In genomic region chr2:86105969-86106945, GRCh38 we compare ENCODE assay signal across 8 cellular contexts. TPM values are rescaled to one million over a fixed set of nuclear protein-coding genes. Genes with fewer than 3 reads are reported as not detected.
A peak's percentile ranks its signal among the peaks of the same experiment; 100 is the strongest.
DNase-seq lines count a peak whose midpoint lies in the region; ATAC-seq, FAIRE-seq and TF ChIP-seq lines count a peak whose summit lies in the region.

PTCD3 (plus strand) TSS chr2:86106235; CDS start chr2:86106248, 13 bp downstream.

- H3K27ac ChIP-seq in C4-2B (peak within 1 kb of the TSS; percentile 88), HepG2 (ENCODE audit: extremely low read length, insufficient read depth, low read length) (peak within 1 kb of the TSS; percentile 81)

- intact Hi-C loops in HepG2 (cut with micrococcal nuclease; ENCODE audit: unreplicated experiment), result loop anchor here (5.0 kb wide), 3 partner anchors 36 to 336 kb away; partner anchors contain the start of genes IMMT, KDM3A and MRPL35

- TF ChIP-seq CTCF in C4-2B (conservative IDR thresholded peaks at IDR 0.05) (no peak), HepG2 (CRISPR knock-in tag; IDR thresholded peaks at IDR 0.05) (no peak)

- H2AFZ ChIP-seq in HepG2 (ENCODE audit: low read length), result peak within 1 kb of the TSS; percentile 92

- no peaks in the 10 kb centered on the region for H3K9me3 ChIP-seq in HepG2 (ENCODE audit: low read length)

- peak within 1 kb of the TSS; percentile 94 for H3K9ac ChIP-seq in HepG2 (ENCODE audit: insufficient read depth, low read depth, low read length)

- peak; percentile 79 for FAIRE-seq in HepG2 (lab: Jason Lieb, UNC)

- H3K27me3 ChIP-seq in HepG2 (ENCODE audit: control insufficient read depth in 1 of 2, insufficient read depth in 2 of 2, low read length in 2 of 2), result peaks cover 0 to 4% of the 10 kb centered on the region in 2 experiments; a peak in 2 of 5 replicates

- peaks cover 10 to 45% of the 10 kb centered on the region in 2 experiments for H3K36me3 ChIP-seq in HepG2 (replicated peaks in 1 of 2; ENCODE audit: control insufficient read depth in 1 of 2, insufficient read depth in 2 of 2, low read length in 2 of 2)

- peaks cover 16% of the 10 kb centered on the region for H4K20me1 ChIP-seq in HepG2 (ENCODE audit: insufficient read depth, low read length)

- peak; percentile 98 for DNase-seq in NCI-H82 (lab: John Stamatoyannopoulos, UW)
- DNase-seq in activated CD4-positive, alpha-beta T cell treated with anti-CD3 and anti-CD28 coated beads, Interleukin-2, amount 50 U/mL, for 48 hours, result peak; percentile 95 to 96
- DNase-seq in dermis microvascular lymphatic vessel endothelial cell (ENCODE audit: low read depth in 2 of 2), result peak; percentile 93 to 97
- DNase-seq in HepG2 (ENCODE audit: low spot score), result peak; percentile 96
- DNase-seq in stimulated activated CD4-positive, alpha-beta T cell treated with anti-CD3 and anti-CD28 coated beads, Interleukin-4, amount 100 ng/mL, for 24 hours, result peak; percentile 97

- peak within 1 kb of the TSS; percentile 88 to 96 (median 93) for H3K4me3 ChIP-seq in HepG2 (replicated peaks in 1 of 3; ENCODE audit: insufficient read depth in 1 of 3, low read depth in 2 of 3, low read length in 3 of 3)

- in situ Hi-C loops in HepG2 (cut with HindIII; ENCODE audit: extremely low pct_ligation_motif_present, low pct_unique_long_range_greater_than_20kb), result no loop called here

- ATAC-seq in GM19395 (IDR thresholded peaks at IDR 0.05; ENCODE audit: unreplicated experiment) (peak; percentile 94), HG03565 (IDR thresholded peaks at IDR 0.05; ENCODE audit: unreplicated experiment) (peak; percentile 86), HepG2 (peak; percentile 94)

- TF ChIP-seq RAD21 in HepG2 (CRISPR knock-in tag; IDR thresholded peaks at IDR 0.05), result no peak

- peak within 1 kb of the TSS; percentile 78 for H3K4me2 ChIP-seq in HepG2 (ENCODE audit: low read depth, low read length)

- TSS peak; percentile 65 for BruUV-seq in HepG2 (replicated peaks; lab: Mats Ljungman, UMichigan)

- H3K79me2 ChIP-seq in HepG2 (ENCODE audit: insufficient read depth, low read length), result peaks cover 90% of the 10 kb centered on the region

- TF ChIP-seq EP300 in HepG2 (IDR thresholded peaks at IDR 0.05; ENCODE audit: low read depth in 2 of 2, low read length in 2 of 2), result peak in 1 of 2 experiments; percentile 42; a peak in 1 of 4 replicates
- TF ChIP-seq EP300 in HepG2 (CRISPR knock-in tag; IDR thresholded peaks at IDR 0.05; ENCODE audit: borderline replicate concordance), result peak; percentile 35; the same call in 1 of the 2 replicates

- H3K4me1 ChIP-seq in HepG2 (ENCODE audit: insufficient read depth, low read length), result peaks cover 46% of the 10 kb centered on the region

- WGBS in HepG2 (ENCODE audit: low lambda C conversion rate), result under 1% methylated on average over 43 of the region's 44 CpGs

- POLR2A ChIA-PET in HepG2 (lab: Yijun Ruan, JAX), result interaction anchor here (0.7 to 2.1 kb wide), 19 partner anchors 8 to 694 kb away, joined by 3 to 21 read pairs (median 4); partner anchors contain the start of genes IMMT, KDM3A, MAT2A and MRPL35

- CTCF ChIA-PET in HepG2 (lab: Yijun Ruan, JAX; ENCODE audit: low intra/inter-chr PET ratio, low total read pairs), result no interaction called here

- TF ChIP-seq POLR2A in HepG2 (IDR thresholded peaks at IDR 0.05; ENCODE audit: insufficient read depth in 1 of 2, low read depth in 2 of 2, low read length in 2 of 2), result peak; percentile 94 to 98

TF ChIP-seq in HepG2, 621 proteins besides CTCF, POLR2A, EP300 and RAD21 (continues in another document):
- TF ChIP-seq ZBTB39 (CRISPR knock-in tag; IDR thresholded peaks at IDR 0.05), result peak; percentile 52; the same call in 1 of the 2 replicates
- no peak for TF ChIP-seq PRMT3 (CRISPR knock-in tag; IDR thresholded peaks at IDR 0.05; ENCODE audit: borderline replicate concordance, low read depth)
- TF ChIP-seq, protein P1, sequence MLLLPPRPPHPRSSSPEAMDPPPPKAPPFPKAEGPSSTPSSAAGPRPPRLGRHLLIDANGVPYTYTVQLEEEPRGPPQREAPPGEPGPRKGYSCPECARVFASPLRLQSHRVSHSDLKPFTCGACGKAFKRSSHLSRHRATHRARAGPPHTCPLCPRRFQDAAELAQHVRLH (CRISPR knock-in tag; IDR thresholded peaks at IDR 0.05; ENCODE audit: borderline replicate concordance, low read depth), result peak; percentile 74; the same call in 1 of the 2 replicates
- TF ChIP-seq DNMT3B (CRISPR knock-in tag; conservative IDR thresholded peaks at IDR 0.05), result peak; percentile 85; the same call in 1 of the 2 replicates
- TF ChIP-seq, protein P2, sequence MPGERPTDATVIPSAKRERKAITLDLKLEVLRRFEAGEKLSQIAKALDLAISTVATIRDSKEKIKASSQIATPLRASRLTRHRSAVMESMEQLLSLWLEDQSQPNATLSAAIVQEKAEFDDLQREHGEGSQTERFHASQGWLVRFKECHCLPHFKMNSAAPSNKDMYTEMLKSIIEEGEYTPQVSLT (CRISPR knock-in tag; IDR thresholded peaks at IDR 0.05; ENCODE audit: borderline replicate concordance, low read depth), result 0 out of 2 replicates have a peak, but pooled peaks have one; percentile 82
- TF ChIP-seq ZNF317 (CRISPR knock-in tag; IDR thresholded peaks at IDR 0.05), result peak; percentile 8; the same call in 1 of the 2 replicates
- TF ChIP-seq ZNF747 (CRISPR knock-in tag; IDR thresholded peaks at IDR 0.05; ENCODE audit: borderline replicate concordance), result peak; percentile 83; the same call in 1 of the 2 replicates
- TF ChIP-seq RARA (CRISPR knock-in tag; IDR thresholded peaks at IDR 0.05), result peak; percentile 44; the same call in 1 of the 2 replicates
- 0 out of 2 replicates have a peak, but pooled peaks have one; percentile 75 for TF ChIP-seq ZC3H13 (CRISPR knock-in tag; IDR thresholded peaks at IDR 0.05)
- TF ChIP-seq ZNF362 (CRISPR knock-in tag; IDR thresholded peaks at IDR 0.05; ENCODE audit: borderline replicate concordance), result peak; percentile 22; the same call in 1 of the 2 replicates

RNA-seq across cellular contexts. Expression of gene PTCD3, which starts in this region (rescaled TPM):
- 37.1 and 43.7 TPM in 2 replicates for total RNA-seq in dermis microvascular lymphatic vessel endothelial cell
- total RNA-seq in HepG2 (2016; rRNA removed; fragmentation: Illumina TruSeq; extraction: Trizol), result 309 and 342 TPM in 2 replicates
- total RNA-seq in HepG2 (2016; cell fraction: cytosol; rRNA removed; fragmentation: Illumina TruSeq; extraction: Trizol; ENCODE audit: low read depth), result 71.6 and 79.2 TPM in 2 replicates
- 310 TPM in 2 replicates for total RNA-seq in HepG2 (2016; cell fraction: insoluble cytoplasmic fraction; rRNA removed; fragmentation: Illumina TruSeq; extraction: Trizol)
- total RNA-seq in HepG2 (2016; cell fraction: membrane; rRNA removed; fragmentation: Illumina TruSeq; extraction: Trizol), result 58.3 and 77.0 TPM in 2 replicates
- total RNA-seq in HepG2 (2016; cell fraction: nucleus; rRNA removed; fragmentation: Illumina TruSeq; extraction: Trizol), result 445 and 480 TPM in 2 replicates
- polyA plus RNA-seq in HepG2 (2011; rRNA removed), result 98.5 and 124 TPM in 2 replicates
- polyA plus RNA-seq in HepG2 (2011; cell fraction: cytosol; rRNA removed), result 24.5 and 34.9 TPM in 2 replicates
- polyA plus RNA-seq in HepG2 (2011; cell fraction: nucleus; rRNA removed), result 236 and 278 TPM in 2 replicates
- polyA plus RNA-seq in HepG2 (2012), result 66.3 and 99.3 TPM in 2 replicates
- polyA plus RNA-seq in HepG2 (2016; cell fraction: cytosol; fragmentation: Illumina TruSeq; extraction: Trizol; ENCODE audit: low read depth), result 8.5 and 10.5 TPM in 2 replicates
- 166 and 170 TPM in 2 replicates for polyA plus RNA-seq in HepG2 (2016; cell fraction: insoluble cytoplasmic fraction; fragmentation: Illumina TruSeq; extraction: Trizol; ENCODE audit: low read depth)
- 10.8 and 14.6 TPM in 2 replicates for polyA plus RNA-seq in HepG2 (2016; cell fraction: membrane; fragmentation: Illumina TruSeq; extraction: Trizol; ENCODE audit: low read depth)
- 350 and 370 TPM in 2 replicates for polyA plus RNA-seq in HepG2 (2016; cell fraction: nucleus; fragmentation: Illumina TruSeq; extraction: Trizol; ENCODE audit: insufficient read depth, low read depth)
- polyA minus RNA-seq in HepG2 (2011; rRNA and poly(A)+ RNA removed; ENCODE audit: low replicate concordance), result 87.7 and 177 TPM in 2 replicates
- polyA minus RNA-seq in HepG2 (2011; cell fraction: cytosol; rRNA and poly(A)+ RNA removed), result 91.6 and 159 TPM in 2 replicates
- 941 and 2,119 TPM in 2 replicates for polyA minus RNA-seq in HepG2 (2011; cell fraction: nucleus; rRNA and poly(A)+ RNA removed)

Comparison
In these comparisons a context has a peak if more than half of its experiments do, and no peak if none do; other contexts are left out.
1. Peak in every context shown above with its lines: DNase-seq, ATAC-seq, H3K4me3 ChIP-seq and H3K27ac ChIP-seq.